Comparison of ENCODE assay signal across 22 cellular contexts in the genomic region with DNA sequence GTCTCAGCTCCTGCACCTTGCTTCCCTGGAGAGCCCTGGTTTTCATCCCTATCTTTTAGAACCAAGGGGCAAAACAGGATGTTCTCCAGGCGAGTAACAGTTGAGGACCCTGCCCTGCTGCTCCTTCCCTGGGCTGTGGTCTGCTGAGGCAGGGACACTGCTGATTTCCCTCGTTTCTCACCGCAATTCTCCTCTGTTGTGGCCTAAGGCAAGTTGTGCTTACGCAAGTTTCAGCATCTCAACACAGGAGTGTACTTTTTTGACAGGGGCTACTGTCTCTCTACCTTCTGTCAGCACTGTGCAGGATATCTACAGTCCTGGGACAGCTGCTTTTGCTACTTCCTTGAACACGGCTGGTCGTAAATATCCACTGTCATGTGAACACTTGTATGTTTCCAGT.
"Had no signal": no experiment of that assay in that cellular context is flagged by ENCODE, and none has a peak within 500 bp of the region (broad histone marks: within the 10 kb centered on the region; RNA-seq: fewer than 3 reads in every experiment).

No MANE protein-coding gene starts in this region.

- H3K4me1 ChIP-seq: Peyer's patch, SJSA1 had no signal

- H3K27ac ChIP-seq: HL-60, KMS-11, PC-9, Peyer's patch, SJSA1, SK-N-MC had no signal

- H2AFZ ChIP-seq: PC-9 had no signal

- H3K27me3 ChIP-seq: Peyer's patch, SJSA1 had no signal

- DNase-seq: Kasumi-1; MV-4-11; NCI-H1048; NCI-H1105; NCI-H1436 treated with DMSO at 0.1 percent for 48 hours; NCI-H1694; NCI-H2171 treated with DMSO at 0.1 percent for 48 hours; NCI-H446 treated with DMSO at 0.1 percent for 48 hours; NCI-H510A treated with DMSO at 0.1 percent for 48 hours; NCI-H526; NCI-H82; NK-92 treated with Interleukin-12 subunit alpha and Interleukin-12 subunit beta, amount 100 ng/mL, for 24 hours; OCI-M1; PC-9; Peyer's patch; Right ventricle myocardium superior; RPMI8226; SIG-M5 had no signal

- H3K36me3 ChIP-seq: Peyer's patch, SJSA1 had no signal

- H3K4me2 ChIP-seq: KMS-11, PC-9 had no signal

- H3K4me3 ChIP-seq: PC-9, Peyer's patch, SJSA1, SK-N-MC had no signal

- H3K9ac ChIP-seq: KMS-11 had no signal

- H3K9me3 ChIP-seq: Peyer's patch, SJSA1 had no signal
